ENCODE assay signal across 1 cellular context in the genomic region with DNA sequence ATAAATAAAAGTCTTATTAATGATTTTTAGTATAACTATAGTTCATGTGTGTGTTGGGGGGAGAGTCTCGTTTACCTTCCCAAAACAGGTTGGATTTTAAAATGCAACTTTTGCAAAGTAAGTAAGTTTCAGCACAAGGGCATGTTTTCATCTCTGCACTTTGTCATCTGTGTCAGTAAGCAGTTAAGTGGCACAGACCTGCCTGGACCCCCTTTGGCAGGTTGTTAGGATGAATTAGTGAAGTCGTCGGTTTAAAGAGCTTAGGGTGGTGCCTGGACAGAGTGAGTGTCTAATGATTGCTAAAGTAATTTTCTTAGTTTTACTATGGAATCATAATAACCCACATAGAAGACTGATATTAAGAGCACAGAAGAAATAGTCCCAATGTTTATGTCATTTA.
TF ChIP-seq lines count a peak whose summit lies in the region.

No MANE protein-coding gene starts in this region.

TF ChIP-seq in HEK293, 187 proteins besides CTCF, POLR2A, EP300 and RAD21 (continued from another document):
- TF ChIP-seq, protein P1, sequence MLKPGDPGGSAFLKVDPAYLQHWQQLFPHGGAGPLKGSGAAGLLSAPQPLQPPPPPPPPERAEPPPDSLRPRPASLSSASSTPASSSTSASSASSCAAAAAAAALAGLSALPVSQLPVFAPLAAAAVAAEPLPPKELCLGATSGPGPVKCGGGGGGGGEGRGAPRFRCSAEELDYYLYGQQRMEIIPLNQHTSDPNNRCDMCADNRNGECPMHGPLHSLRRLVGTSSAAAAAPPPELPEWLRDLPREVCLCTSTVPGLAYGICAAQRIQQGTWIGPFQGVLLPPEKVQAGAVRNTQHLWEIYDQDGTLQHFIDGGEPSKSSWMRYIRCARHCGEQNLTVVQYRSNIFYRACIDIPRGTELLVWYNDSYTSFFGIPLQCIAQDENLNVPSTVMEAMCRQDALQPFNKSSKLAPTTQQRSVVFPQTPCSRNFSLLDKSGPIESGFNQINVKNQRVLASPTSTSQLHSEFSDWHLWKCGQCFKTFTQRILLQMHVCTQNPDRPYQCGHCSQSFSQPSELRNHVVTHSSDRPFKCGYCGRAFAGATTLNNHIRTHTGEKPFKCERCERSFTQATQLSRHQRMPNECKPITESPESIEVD (tag by site-specific recombination; IDR thresholded peaks at IDR 0.05), result 0 out of 2 replicates have a peak, but pooled peaks have one; percentile 30
- TF ChIP-seq ZNF624 (tag by site-specific recombination; IDR thresholded peaks at IDR 0.05) (no peak), ZNF266 (tag by site-specific recombination; IDR thresholded peaks at IDR 0.05; ENCODE audit: low read depth) (no peak), SP7 (tag by site-specific recombination; IDR thresholded peaks at IDR 0.05) (no peak)
TF ChIP-seq in HEK293: peak in this region for 2.
